Comparison of ENCODE assay signal across 20 cellular contexts in the genomic region with DNA sequence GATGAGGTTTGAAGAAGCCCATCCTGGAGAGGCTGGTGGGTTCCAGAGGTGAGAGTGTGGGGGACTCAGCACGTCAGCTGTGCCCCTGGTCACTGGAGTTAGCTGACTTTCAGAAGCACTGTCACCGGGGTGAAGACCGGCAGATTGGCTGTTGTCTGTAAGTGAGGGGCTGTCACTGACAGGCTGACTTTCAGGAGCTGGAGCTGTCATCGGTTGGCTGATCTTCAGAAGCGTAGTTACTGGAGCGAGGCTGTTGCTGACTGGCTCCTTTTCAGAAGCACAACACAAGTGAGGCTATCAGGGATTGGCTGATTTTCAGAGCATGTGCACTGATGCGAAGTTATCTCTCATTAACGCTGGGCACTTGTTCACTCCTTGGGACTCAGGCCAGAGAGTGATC.
DNase-seq lines count a peak whose midpoint lies in the region; ATAC-seq, FAIRE-seq and TF ChIP-seq lines count a peak whose summit lies in the region.
"Had no signal": no experiment of that assay in that cellular context is flagged by ENCODE, and none has a peak within 500 bp of the region (broad histone marks: within the 10 kb centered on the region; RNA-seq: fewer than 3 reads in every experiment).

No MANE protein-coding gene starts in this region.

- H2BK15ac ChIP-seq in neuronal stem cell (ENCODE audit: low read length) (no peak overlapping the region), mesenchymal stem cell (ENCODE audit: low read depth, poor library complexity, severe bottlenecking) (no peak overlapping the region)

- DNase-seq in Caki2 (ENCODE audit: low read depth) (peak; percentile 17), NB4 (ENCODE audit: low read depth) (peak; percentile 4), SW480 (ENCODE audit: low spot score) (peak; percentile 33), neuronal stem cell (ENCODE audit: low spot score) (no peak), DMS79 treated with DMSO at 0.1 percent for 48 hours (lab: John Stamatoyannopoulos, UW) (no peak), mesenchymal stem cell (no peak), H54 (ENCODE audit: insufficient read length, low spot score) (no peak)
- DNase-seq: 8988T; AML-193; Calu3; CD4-positive, CD25-positive, alpha-beta regulatory T cell; DMS 273 treated with DMSO at 0.1 percent for 48 hours; EL; GM23248; H9 had no signal

- in situ Hi-C loops in Caki2 (cut with HindIII; ENCODE audit: low pct_unique_long_range_greater_than_20kb, low sequenced_read_pairs) = no loop called here

- H3K27ac ChIP-seq in neuronal stem cell (replicated peaks; ENCODE audit: low read length) (no peak overlapping the region), mesenchymal stem cell (ENCODE audit: low read length, poor library complexity, severe bottlenecking) (no peak overlapping the region)
- H3K27ac ChIP-seq: BLaER1 treated with 17β-estradiol and CSF1 and Interleukin-3, amounts not matched to agents 10 nM and 100 nM; GM23248; HL-60 had no signal

- TF ChIP-seq CTCF in NB4 (IDR thresholded peaks at IDR 0.05; ENCODE audit: low read depth, low read length) = no peak

- H2AK5ac ChIP-seq in neuronal stem cell (ENCODE audit: low read depth, low read length) (no peak overlapping the region), mesenchymal stem cell (ENCODE audit: low read length, severe bottlenecking) (no peak overlapping the region)

- H3K4me2 ChIP-seq in neuronal stem cell (ENCODE audit: insufficient read depth, low read length, poor library complexity, severe bottlenecking) = no peak overlapping the region
- no peak overlapping the region for H3K4me2 ChIP-seq in mesenchymal stem cell (ENCODE audit: low read length, poor library complexity, severe bottlenecking)
- H3K4me2 ChIP-seq: BLaER1 treated with 17β-estradiol and CSF1 and Interleukin-3, amounts not matched to agents 10 nM and 100 nM had no signal

- H4K91ac ChIP-seq in neuronal stem cell (ENCODE audit: low read depth, low read length, poor library complexity) (no peak overlapping the region), mesenchymal stem cell (ENCODE audit: low read length) (no peak overlapping the region)

- H3K36me3 ChIP-seq in neuronal stem cell (replicated peaks in 1 of 2; ENCODE audit: control insufficient read depth in 2 of 2, insufficient read depth in 2 of 2, low read length in 2 of 2) = no peaks in the 10 kb centered on the region
- no peaks in the 10 kb centered on the region for H3K36me3 ChIP-seq in mesenchymal stem cell (ENCODE audit: control insufficient read depth in 1 of 2, insufficient read depth in 2 of 2, low read depth in 1 of 2, low read length in 2 of 2)
- H3K36me3 ChIP-seq: BLaER1 treated with 17β-estradiol and CSF1 and Interleukin-3, amounts not matched to agents 10 nM and 100 nM had no signal

- no peak for FAIRE-seq in H54 (lab: Jason Lieb, UNC)
- FAIRE-seq: G401.6, GM12891 had no signal

- no peak for ATAC-seq in HG02763 (IDR thresholded peaks at IDR 0.05; ENCODE audit: unreplicated experiment)

- H3K27me3 ChIP-seq in neuronal stem cell (ENCODE audit: control insufficient read depth in 3 of 3, insufficient read depth in 3 of 3, low read depth in 1 of 3, low read length in 3 of 3) (no peaks in the 10 kb centered on the region), mesenchymal stem cell (ENCODE audit: control insufficient read depth in 1 of 2, insufficient read depth in 1 of 2, low read length in 2 of 2) (no peaks in the 10 kb centered on the region)
- H3K27me3 ChIP-seq: BLaER1 treated with 17β-estradiol and CSF1 and Interleukin-3, amounts not matched to agents 10 nM and 100 nM had no signal

- H3K4ac ChIP-seq in neuronal stem cell (ENCODE audit: low read length) (no peak overlapping the region), mesenchymal stem cell (ENCODE audit: low read depth in 1 of 2, low read length in 2 of 2) (no peak overlapping the region)

- no peak for TF ChIP-seq POLR2A in NB4 (IDR thresholded peaks at IDR 0.05; ENCODE audit: extremely low read depth, insufficient read length)
- no peak for TF ChIP-seq POLR2A in H54 (IDR thresholded peaks at IDR 0.05; ENCODE audit: low read depth, low read length)

- H3K79me1 ChIP-seq in neuronal stem cell (ENCODE audit: low read depth, low read length) (peaks cover 1% of the 10 kb centered on the region), mesenchymal stem cell (replicated peaks; ENCODE audit: low read length, poor library complexity, severe bottlenecking) (no peaks in the 10 kb centered on the region)

- H3K4me3 ChIP-seq in NB4 (ENCODE audit: low read depth, low read length) = no peak overlapping the region
- H3K4me3 ChIP-seq in neuronal stem cell (ENCODE audit: low read length in 2 of 2) = no peak overlapping the region
- no peak overlapping the region for H3K4me3 ChIP-seq in mesenchymal stem cell (ENCODE audit: insufficient read depth in 1 of 2, low read depth in 1 of 2, low read length in 2 of 2)
- H3K4me3 ChIP-seq: BLaER1 treated with 17β-estradiol and CSF1 and Interleukin-3, amounts not matched to agents 10 nM and 100 nM; GM23248 had no signal

- peak overlapping the region; percentile 46 for H2AFZ ChIP-seq in neuronal stem cell (ENCODE audit: low read length)
- H2AFZ ChIP-seq in mesenchymal stem cell (ENCODE audit: low read depth, low read length) = no peak overlapping the region
- H2AFZ ChIP-seq: GM23248 had no signal

- H3K9ac ChIP-seq in neuronal stem cell (ENCODE audit: low read depth, low read length, poor library complexity) = no peak overlapping the region
- H3K9ac ChIP-seq in mesenchymal stem cell (ENCODE audit: low read length) = no peak overlapping the region
- H3K9ac ChIP-seq: BLaER1 treated with 17β-estradiol and CSF1 and Interleukin-3, amounts not matched to agents 10 nM and 100 nM; GM23248 had no signal

- H3K14ac ChIP-seq in neuronal stem cell (ENCODE audit: low read length) (no peak overlapping the region), mesenchymal stem cell (ENCODE audit: low read length in 2 of 2) (no peak overlapping the region)

- WGBS in neuronal stem cell (ENCODE audit: extremely low coverage in 2 of 2, insufficient read length in 2 of 2, insufficient replicate concordance in 1 of 2), 2 donors = no CpG with 5 or more reads among the region's 8 CpGs
- 82% methylated on average over 8 of the region's 8 CpGs for WGBS in mesenchymal stem cell

- no peak overlapping the region for H2BK120ac ChIP-seq in neuronal stem cell (ENCODE audit: low read depth, low read length)
- no peak overlapping the region for H2BK120ac ChIP-seq in mesenchymal stem cell (ENCODE audit: low read depth, low read length)

- no peaks in the 10 kb centered on the region for H3K4me1 ChIP-seq in neuronal stem cell (ENCODE audit: control insufficient read depth in 2 of 2, insufficient read depth in 1 of 2, low read depth in 1 of 2, low read length in 2 of 2)
- H3K4me1 ChIP-seq in mesenchymal stem cell (ENCODE audit: control insufficient read depth, insufficient read depth, low read depth, low read length) = peaks cover 1% of the 10 kb centered on the region

- H2BK12ac ChIP-seq in neuronal stem cell (ENCODE audit: low read length) (no peak overlapping the region), mesenchymal stem cell (ENCODE audit: low read length in 2 of 2) (no peak overlapping the region)

- no peak overlapping the region for H3K23ac ChIP-seq in neuronal stem cell (ENCODE audit: low read depth, low read length, poor library complexity)
- no peak overlapping the region for H3K23ac ChIP-seq in mesenchymal stem cell (ENCODE audit: low read length in 2 of 2)

- H4K8ac ChIP-seq in neuronal stem cell (ENCODE audit: low read depth, low read length) = no peak overlapping the region
- no peak overlapping the region for H4K8ac ChIP-seq in mesenchymal stem cell (ENCODE audit: low read length)

- H3K18ac ChIP-seq in neuronal stem cell (ENCODE audit: low read length) (no peak overlapping the region), mesenchymal stem cell (ENCODE audit: low read depth in 1 of 2, low read length in 2 of 2) (no peak overlapping the region)

- H3K9me3 ChIP-seq in neuronal stem cell (replicated peaks in 1 of 2; ENCODE audit: control insufficient read depth in 2 of 2, insufficient read depth in 1 of 2, low read depth in 1 of 2, low read length in 2 of 2) = no peaks in the 10 kb centered on the region
- no peaks in the 10 kb centered on the region for H3K9me3 ChIP-seq in mesenchymal stem cell (ENCODE audit: control insufficient read depth, low read length)

- H2BK5ac ChIP-seq in neuronal stem cell (ENCODE audit: low read length) (no peak overlapping the region), mesenchymal stem cell (ENCODE audit: low read depth, low read length, poor library complexity, severe bottlenecking) (no peak overlapping the region)

Comparison
In these comparisons a context has a peak if more than half of its experiments do, and no peak if none do; other contexts are left out.
1. DNase-seq: peak in Caki2 (single experiment), NB4 (single experiment) and SW480 (single experiment); none in neuronal stem cell (single experiment), DMS79 treated with DMSO at 0.1 percent for 48 hours (single experiment), mesenchymal stem cell (single experiment) and H54 (single experiment).